ENCODE assay signal across 11 cellular contexts in the genomic region with DNA sequence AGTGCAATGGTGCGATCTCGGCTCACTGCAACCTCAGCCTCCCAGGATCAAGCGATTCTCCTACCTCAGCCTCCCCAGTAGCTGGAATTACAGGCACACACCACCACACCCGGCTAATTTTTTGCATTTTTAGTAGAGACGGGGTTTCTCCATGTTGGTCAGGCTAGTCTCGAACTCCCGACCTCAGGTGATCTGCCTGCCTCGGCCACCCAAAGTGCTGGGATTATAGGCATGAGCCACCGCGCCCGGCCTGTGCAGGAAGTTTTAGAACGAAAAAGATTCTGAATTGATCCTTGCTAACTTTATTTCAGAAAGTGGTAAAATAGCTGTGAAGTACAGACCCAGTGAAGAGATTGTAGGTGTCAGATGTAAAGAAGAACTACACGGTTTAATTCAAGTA. TPM values are rescaled to one million over a fixed set of nuclear protein-coding genes. Genes with fewer than 3 reads are reported as not detected.
"Had no signal": no experiment of that assay in that cellular context is flagged by ENCODE, and none has a peak within 500 bp of the region (broad histone marks: within the 10 kb centered on the region; RNA-seq: fewer than 3 reads in every experiment).

No MANE protein-coding gene starts in this region.

RNA-seq across cellular contexts. Expression of gene FBXO47, which starts 59.1 kb away (rescaled TPM):
- total RNA-seq: activated CD4-positive, alpha-beta memory T cell treated with anti-CD3 and anti-CD28 coated beads for 36 hours; adrenal gland; ascending aorta; colonic mucosa; esophagus squamous epithelium; gastrocnemius medialis; kidney; lower lobe of right lung; renal cortical epithelial cell; sciatic nerve; vagina had no signal
- polyA plus RNA-seq: adrenal gland had no signal
